7 cellular contexts compared by ENCODE assay signal in the genomic region with DNA sequence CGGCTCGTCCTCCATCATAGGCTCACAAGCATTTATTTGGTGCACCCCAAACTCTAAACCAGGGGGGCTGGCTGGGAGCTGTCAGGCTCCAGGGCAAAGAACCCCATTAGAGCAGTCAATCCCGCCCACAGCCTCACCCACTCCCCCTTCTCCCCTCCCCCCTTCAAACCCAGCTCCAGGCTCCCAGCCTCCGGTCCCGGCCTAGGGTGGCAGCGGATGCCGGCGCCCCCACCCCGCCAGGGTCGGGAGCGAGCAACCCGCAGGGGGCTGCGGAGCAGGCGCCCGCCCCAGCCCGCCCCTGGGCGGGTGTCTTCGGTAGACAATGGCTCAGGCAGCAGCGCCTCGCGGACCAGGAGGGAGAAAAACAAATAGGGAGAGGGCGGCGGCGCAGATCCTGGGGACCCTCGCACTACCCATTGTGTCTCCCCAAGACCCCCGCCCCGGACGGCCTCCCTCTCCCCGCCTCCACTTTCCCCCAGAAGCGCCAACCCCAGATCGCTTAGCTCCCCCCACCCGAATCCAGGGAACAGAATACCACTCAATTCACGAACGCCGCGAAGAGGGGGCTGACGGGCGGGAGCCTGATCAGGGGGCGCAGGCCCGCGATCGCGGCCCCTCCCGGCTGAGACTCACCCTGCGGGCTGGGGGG.
DNase-seq lines count a peak whose midpoint lies in the region; ATAC-seq and TF ChIP-seq lines count a peak whose summit lies in the region.

No MANE protein-coding gene starts in this region.

- CTCF ChIA-PET in GM10248 (lab: Yijun Ruan, JAX): interaction anchor here (0.6 to 10.5 kb wide), 30 partner anchors 10 to 419 kb away, joined by 3 to 135 read pairs (median 4); a partner anchor contains a TSS

- no peaks in the 10 kb centered on the region for H3F3A ChIP-seq in Loucy (ENCODE audit: low read depth)

- ATAC-seq in GM18519 (IDR thresholded peaks at IDR 0.05; ENCODE audit: low FRiP score, unreplicated experiment): no peak

- H3K9me2 ChIP-seq in Loucy (replicated peaks; ENCODE audit: low read depth, low read length): no peaks in the 10 kb centered on the region

- H3K9ac ChIP-seq in Loucy (ENCODE audit: low read depth, low read length, poor library complexity, severe bottlenecking) (peak overlapping the region; percentile 87), subcutaneous abdominal adipose tissue (ENCODE audit: low read length in 5 of 5) (peak overlapping the region in 4 of 5 donors; percentile 43 to 72 (median 66))

- H3K4me1 ChIP-seq in Loucy (ENCODE audit: insufficient read depth, low read length, poor library complexity, severe bottlenecking) (peaks cover 10% of the 10 kb centered on the region), subcutaneous abdominal adipose tissue (ENCODE audit: control insufficient read depth in 5 of 5, insufficient read depth in 5 of 5, low read length in 5 of 5) (peaks cover 0 to 35% (median 30%) of the 10 kb centered on the region in 5 donors)

- H3K36me3 ChIP-seq in Loucy (ENCODE audit: insufficient read depth, low read length): no peaks in the 10 kb centered on the region
- H3K36me3 ChIP-seq in subcutaneous abdominal adipose tissue (ENCODE audit: control insufficient read depth in 5 of 5, insufficient read depth in 5 of 5, low read length in 5 of 5): no peaks in the 10 kb centered on the region

- TF ChIP-seq CTCF in GM10248 (IDR thresholded peaks at IDR 0.05; ENCODE audit: control extremely low read depth, extremely low read depth, low read depth, missing control alignments) (no peak), Loucy (conservative IDR thresholded peaks at IDR 0.05; ENCODE audit: low read length) (no peak)

- DNase-seq in GM10248 (ENCODE audit: extremely low spot score): peak; percentile 67
- DNase-seq in astrocyte of the hippocampus (ENCODE audit: low read depth, low spot score): peak; percentile 41
- DNase-seq in islet precursor cell: peak; percentile 71
- no peak for DNase-seq in T-helper 9 cell

- peak overlapping the region; percentile 99 for H2AFZ ChIP-seq in Loucy (ENCODE audit: low read length)

- H3K4me3 ChIP-seq in Loucy (ENCODE audit: low read length, poor library complexity, severe bottlenecking) (peak overlapping the region; percentile 90), subcutaneous abdominal adipose tissue (ENCODE audit: low read depth in 1 of 5, low read length in 5 of 5) (peak overlapping the region in 4 of 5 donors; percentile 64 to 74 (median 65))

- no peak overlapping the region for H3K27ac ChIP-seq in subcutaneous abdominal adipose tissue (ENCODE audit: low read depth, low read length)

- H3K9me3 ChIP-seq in Loucy (ENCODE audit: insufficient read depth, low read depth, low read length) (no peaks in the 10 kb centered on the region), subcutaneous abdominal adipose tissue (ENCODE audit: control insufficient read depth in 5 of 5, low read length in 5 of 5) (no peaks in the 10 kb centered on the region)

- peaks cover 4% of the 10 kb centered on the region; the same call in 1 of the 2 replicates for H3K79me2 ChIP-seq in Loucy (ENCODE audit: insufficient read depth, low read length)

- POLR2A ChIA-PET in GM10248 (lab: Yijun Ruan, JAX): interaction anchor here (0.6 to 1.0 kb wide), 2 partner anchors 17 to 20 kb away, joined by 3 to 5 read pairs; no protein-coding TSS in a partner anchor

- H4K20me1 ChIP-seq in Loucy (ENCODE audit: insufficient read depth, low read length, poor library complexity, severe bottlenecking): no peaks in the 10 kb centered on the region

- peak overlapping the region; percentile 89 for H3K4me2 ChIP-seq in Loucy (ENCODE audit: low read depth, low read length, poor library complexity, severe bottlenecking)

- H3K27me3 ChIP-seq in Loucy (ENCODE audit: insufficient read depth, low read length, poor library complexity, severe bottlenecking) (no peaks in the 10 kb centered on the region), subcutaneous abdominal adipose tissue (ENCODE audit: control insufficient read depth in 5 of 5, insufficient read depth in 4 of 5, low read length in 5 of 5) (peaks cover 0 to 2% (median 0%) of the 10 kb centered on the region in 5 donors)
